Comparison of ENCODE assay signal across 7 cellular contexts in the genomic region with DNA sequence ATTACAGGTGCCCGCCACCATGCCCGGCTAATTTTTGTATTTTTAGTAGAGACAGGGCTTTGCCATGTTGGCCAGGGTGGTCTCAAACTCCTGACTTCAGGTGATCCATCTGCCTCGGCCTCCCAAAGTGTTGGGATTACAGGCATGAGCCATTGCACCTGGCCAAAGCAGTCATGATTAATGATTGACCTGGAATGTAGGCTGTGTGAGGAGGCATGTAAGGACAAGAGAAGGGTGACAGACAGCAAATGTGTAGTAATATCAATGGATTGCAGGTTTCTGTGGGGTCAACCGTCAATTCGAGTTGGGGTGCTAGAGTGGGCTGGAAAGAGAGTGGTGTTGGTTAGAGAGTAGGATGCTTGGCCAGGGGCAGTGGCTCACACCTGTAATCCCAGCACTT. TPM values are rescaled to one million over a fixed set of nuclear protein-coding genes. Genes with fewer than 3 reads are reported as not detected.
DNase-seq lines count a peak whose midpoint lies in the region; ATAC-seq, FAIRE-seq and TF ChIP-seq lines count a peak whose summit lies in the region.
"Not testable (repeated sequence)": the region's sequence is repeated elsewhere in the genome, so short reads cannot be mapped to it uniquely, and the experiment has no call there.

No MANE protein-coding gene starts in this region.

- not testable (repeated sequence) for H3K36me3 Mint-ChIP-seq in Caco-2 (ENCODE audit: insufficient read depth, unreplicated experiment); stimulated activated naive B cell treated with anti-CD40 and anti-IgM and Interleukin-4, amounts not matched to agents 10 μg/mL and 1 μg/mL and 100 μg/mL, for 72 hours

- not testable (repeated sequence) for H3K23ac ChIP-seq in mesenchymal stem cell (ENCODE audit: low read length in 2 of 2)

- H3K4me3 ChIP-seq in Caco-2 (ENCODE audit: low read depth, low read length); bronchial epithelial cell (ENCODE audit: low read depth, low read length); mesenchymal stem cell (ENCODE audit: insufficient read depth in 1 of 2, low read depth in 1 of 2, low read length in 2 of 2): not testable (repeated sequence)

- H4K91ac ChIP-seq in mesenchymal stem cell (ENCODE audit: low read length), result not testable (repeated sequence)

- DNase-seq in Caco-2 (peak; percentile 37 to 62), RWPE1 (ENCODE audit: low spot score) (peak; percentile 49), bronchial epithelial cell (ENCODE audit: low read depth) (peak; percentile 78), kidney tubule cell (ENCODE audit: low spot score) (peak; percentile 59)
- DNase-seq in GM19239 (ENCODE audit: insufficient read length, low spot score); mesenchymal stem cell; stimulated activated naive B cell treated with anti-CD40 and anti-IgM and Interleukin-4, amounts not matched to agents 10 μg/mL and 1 μg/mL and 100 μg/mL, for 72 hours: not testable (repeated sequence)

- ATAC-seq in stimulated activated naive B cell treated with anti-CD40 and anti-IgM and Interleukin-4, amounts not matched to agents 10 μg/mL and 1 μg/mL and 100 μg/mL, for 72 hours (replicated peaks), result not testable (repeated sequence)

- peak overlapping the region; percentile 37 for H4K8ac ChIP-seq in mesenchymal stem cell (ENCODE audit: low read length)

- peak; percentile 39 for FAIRE-seq in GM19239 (lab: Jason Lieb, UNC)
- not testable (repeated sequence) for FAIRE-seq in bronchial epithelial cell (lab: Jason Lieb, UNC)

- H3K27ac ChIP-seq in RWPE1, result 0 out of 2 replicates have a peak overlapping the region, but pooled peaks have one; percentile 4
- H3K27ac ChIP-seq in mesenchymal stem cell (ENCODE audit: low read length, poor library complexity, severe bottlenecking), result not testable (repeated sequence)

- not testable (repeated sequence) for H3K9me3 Mint-ChIP-seq in Caco-2 (ENCODE audit: unreplicated experiment); stimulated activated naive B cell treated with anti-CD40 and anti-IgM and Interleukin-4, amounts not matched to agents 10 μg/mL and 1 μg/mL and 100 μg/mL, for 72 hours

- not testable (repeated sequence) for H3K27ac Mint-ChIP-seq in Caco-2 (ENCODE audit: unreplicated experiment)
- peak overlapping the region; percentile 20 for H3K27ac Mint-ChIP-seq in stimulated activated naive B cell treated with anti-CD40 and anti-IgM and Interleukin-4, amounts not matched to agents 10 μg/mL and 1 μg/mL and 100 μg/mL, for 72 hours

- not testable (repeated sequence) for H3K4me1 Mint-ChIP-seq in Caco-2 (ENCODE audit: low read depth, unreplicated experiment)
- peaks cover 14 to 17% of the 10 kb centered on the region in 2 donors for H3K4me1 Mint-ChIP-seq in stimulated activated naive B cell treated with anti-CD40 and anti-IgM and Interleukin-4, amounts not matched to agents 10 μg/mL and 1 μg/mL and 100 μg/mL, for 72 hours

- H2BK12ac ChIP-seq in mesenchymal stem cell (ENCODE audit: low read length in 2 of 2), result not testable (repeated sequence)

- BruUV-seq in Caco-2 (replicated peaks; lab: Mats Ljungman, UMichigan), result not testable (repeated sequence)

- H2BK15ac ChIP-seq in mesenchymal stem cell (ENCODE audit: low read depth, poor library complexity, severe bottlenecking), result not testable (repeated sequence)

- H3K4me3 Mint-ChIP-seq in Caco-2 (ENCODE audit: unreplicated experiment); stimulated activated naive B cell treated with anti-CD40 and anti-IgM and Interleukin-4, amounts not matched to agents 10 μg/mL and 1 μg/mL and 100 μg/mL, for 72 hours: not testable (repeated sequence)

- POLR2A ChIA-PET in Caco-2 (lab: Charles Lee); RWPE1 (lab: Yijun Ruan, JAX; ENCODE audit: low non-redundant PET): not testable (repeated sequence)

- not testable (repeated sequence) for H3K4me2 ChIP-seq in mesenchymal stem cell (ENCODE audit: low read length, poor library complexity, severe bottlenecking)

- H3K18ac ChIP-seq in mesenchymal stem cell (ENCODE audit: low read depth in 1 of 2, low read length in 2 of 2), result not testable (repeated sequence)

- not testable (repeated sequence) for H3K9ac ChIP-seq in mesenchymal stem cell (ENCODE audit: low read length)

- intact Hi-C loops in Caco-2 (cut with micrococcal nuclease; ENCODE audit: unreplicated experiment), result not testable (repeated sequence)

- not testable (repeated sequence) for H3K79me1 ChIP-seq in mesenchymal stem cell (replicated peaks; ENCODE audit: low read length, poor library complexity, severe bottlenecking)

- not testable (repeated sequence) for H3K4ac ChIP-seq in mesenchymal stem cell (ENCODE audit: low read depth in 1 of 2, low read length in 2 of 2)

- not testable (repeated sequence) for TF ChIP-seq CTCF in Caco-2 (IDR thresholded peaks at IDR 0.05; ENCODE audit: insufficient read depth in 1 of 2, low read depth in 1 of 2, low read length in 1 of 2, severe bottlenecking in 1 of 2, unreplicated experiment in 1 of 2); RWPE1 (conservative IDR thresholded peaks at IDR 0.05; ENCODE audit: low read depth); bronchial epithelial cell (IDR thresholded peaks at IDR 0.05; ENCODE audit: insufficient read depth, low read length, severe bottlenecking)

- 94% methylated on average over 5 of the region's 5 CpGs for WGBS in mesenchymal stem cell

- H3K27me3 ChIP-seq in Caco-2 (replicated peaks; ENCODE audit: control insufficient read depth, insufficient read depth, low read length); bronchial epithelial cell (ENCODE audit: control insufficient read depth, insufficient read depth, low read length); mesenchymal stem cell (ENCODE audit: control insufficient read depth in 1 of 2, insufficient read depth in 1 of 2, low read length in 2 of 2): not testable (repeated sequence)

- CTCF ChIA-PET in Caco-2 (lab: Charles Lee) (interaction anchor here (0.6 kb wide), 1 partner anchor 261 kb away, joined by 3 read pairs; no protein-coding TSS in a partner anchor), RWPE1 (lab: Yijun Ruan, JAX) (interaction anchor here (0.6 kb wide), 1 partner anchor 343 kb away, joined by 3 read pairs; no protein-coding TSS in a partner anchor)

- H2BK5ac ChIP-seq in mesenchymal stem cell (ENCODE audit: low read depth, low read length, poor library complexity, severe bottlenecking), result not testable (repeated sequence)

- H3K27me3 Mint-ChIP-seq in Caco-2 (ENCODE audit: insufficient read depth, unreplicated experiment); stimulated activated naive B cell treated with anti-CD40 and anti-IgM and Interleukin-4, amounts not matched to agents 10 μg/mL and 1 μg/mL and 100 μg/mL, for 72 hours: not testable (repeated sequence)

- H3K4me1 ChIP-seq in Caco-2; mesenchymal stem cell (ENCODE audit: control insufficient read depth, insufficient read depth, low read depth, low read length): not testable (repeated sequence)

- H3K14ac ChIP-seq in mesenchymal stem cell (ENCODE audit: low read length in 2 of 2), result not testable (repeated sequence)

- H2AK5ac ChIP-seq in mesenchymal stem cell (ENCODE audit: low read length, severe bottlenecking), result not testable (repeated sequence)

- not testable (repeated sequence) for H2AFZ ChIP-seq in mesenchymal stem cell (ENCODE audit: low read depth, low read length)

- H3K36me3 ChIP-seq in Caco-2 (ENCODE audit: control insufficient read depth, insufficient read depth, low read length); bronchial epithelial cell (ENCODE audit: control insufficient read depth, insufficient read depth, low read length); mesenchymal stem cell (ENCODE audit: control insufficient read depth in 1 of 2, insufficient read depth in 2 of 2, low read depth in 1 of 2, low read length in 2 of 2): not testable (repeated sequence)

- H2BK120ac ChIP-seq in mesenchymal stem cell (ENCODE audit: low read depth, low read length), result not testable (repeated sequence)

- H3K9me3 ChIP-seq in Caco-2; mesenchymal stem cell (ENCODE audit: control insufficient read depth, low read length): not testable (repeated sequence)

RNA-seq across cellular contexts. Expression of gene MEN1, which starts 5.1 kb away (rescaled TPM):
- total RNA-seq in Caco-2 (2022) (32.7 and 36.8 TPM in 2 replicates), bronchial epithelial cell (5.5 and 8.3 TPM in 2 replicates)
- polyA plus RNA-seq in mesenchymal stem cell (2013, experiment 1 of 2), result 30.3 TPM
- 29.2 TPM for polyA plus RNA-seq in mesenchymal stem cell (2013, experiment 2 of 2)

RNA-seq across cellular contexts. Expression of gene MAP4K2, which starts 12.4 kb away (rescaled TPM):
- 16.8 and 21.4 TPM in 2 replicates for total RNA-seq in Caco-2 (2022)
- 6.8 and 7.0 TPM in 2 replicates for total RNA-seq in bronchial epithelial cell
- 12.3 TPM for polyA plus RNA-seq in mesenchymal stem cell (2013, experiment 1 of 2)
- 13.7 TPM for polyA plus RNA-seq in mesenchymal stem cell (2013, experiment 2 of 2)

RNA-seq across cellular contexts. Expression of gene CDC42BPG, which starts 29.0 kb away (rescaled TPM):
- total RNA-seq in Caco-2 (2022) (29.1 and 36.0 TPM in 2 replicates), bronchial epithelial cell (16.6 and 23.0 TPM in 2 replicates)
- polyA plus RNA-seq in mesenchymal stem cell (2013, experiment 1 of 2), result 0.26 TPM
- 0.21 TPM for polyA plus RNA-seq in mesenchymal stem cell (2013, experiment 2 of 2)

RNA-seq across cellular contexts. Expression of gene SF1, which starts 37.1 kb away (rescaled TPM):
- total RNA-seq in Caco-2 (2022), result 359 and 386 TPM in 2 replicates
- total RNA-seq in bronchial epithelial cell, result 44.5 and 59.3 TPM in 2 replicates
- polyA plus RNA-seq in mesenchymal stem cell (2013, experiment 1 of 2), result 124 TPM
- polyA plus RNA-seq in mesenchymal stem cell (2013, experiment 2 of 2), result 118 TPM

RNA-seq across cellular contexts. Expression of gene PYGM, which starts 55.7 kb away (rescaled TPM):
- total RNA-seq in Caco-2 (2022), result 0.51 and 1.4 TPM in 2 replicates
- total RNA-seq in bronchial epithelial cell, result 0.26 and 0.51 TPM in 2 replicates
- polyA plus RNA-seq in mesenchymal stem cell (2013, experiment 1 of 2), result 0.18 TPM
- 0.21 TPM for polyA plus RNA-seq in mesenchymal stem cell (2013, experiment 2 of 2)
